23 cellular contexts compared by ENCODE assay signal in the genomic region with DNA sequence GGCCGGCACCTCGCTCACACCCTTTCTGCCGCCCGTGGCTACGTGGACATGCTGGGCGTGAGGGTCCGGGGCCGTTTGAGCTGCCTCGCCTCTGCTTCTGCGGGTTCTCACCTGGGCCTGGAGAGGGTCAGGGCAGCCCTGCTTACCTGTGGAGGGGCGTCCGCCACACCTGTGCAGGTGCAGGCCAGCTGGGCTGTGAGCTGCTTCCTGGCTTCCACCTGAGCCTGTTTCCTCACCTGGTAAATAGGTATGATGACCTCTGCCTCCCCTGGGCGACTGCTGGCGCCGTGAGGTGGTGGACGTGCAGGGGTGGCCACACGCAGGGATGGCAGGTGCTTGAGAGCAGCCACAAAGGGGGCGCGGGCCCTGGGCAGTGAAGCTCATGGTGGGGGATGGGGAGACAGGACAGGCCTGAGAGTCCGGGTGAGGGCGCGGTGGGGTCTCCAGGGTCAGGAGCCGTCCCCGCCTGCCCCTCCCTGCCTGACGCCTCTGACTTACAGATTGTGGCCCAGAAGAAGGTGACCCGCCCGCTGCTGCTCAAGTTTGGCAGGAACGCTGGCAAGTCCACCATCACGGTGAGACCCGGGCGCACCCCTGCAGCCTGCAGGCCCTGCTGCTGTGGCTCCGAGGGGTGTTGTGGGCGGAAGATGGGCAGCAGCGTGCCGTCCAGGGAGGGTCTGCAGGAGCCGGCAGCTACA. TPM values are rescaled to one million over a fixed set of nuclear protein-coding genes. Genes with fewer than 3 reads are reported as not detected.
"Had no signal": no experiment of that assay in that cellular context is flagged by ENCODE, and none has a peak within 500 bp of the region (broad histone marks: within the 10 kb centered on the region; RNA-seq: fewer than 3 reads in every experiment).

No MANE protein-coding gene starts in this region.

- H3K27ac ChIP-seq: neutrophil, psoas muscle, WERI-Rb-1 had no signal

- DNase-seq: activated CD4-positive, alpha-beta T cell treated with anti-CD3 and anti-CD28 coated beads for 1 hour; activated CD4-positive, alpha-beta T cell treated with anti-CD3 and anti-CD28 coated beads, Interleukin-2, amount 50 U/mL, for 1 hour; activated CD8-positive, alpha-beta T cell treated with anti-CD3 and anti-CD28 coated beads, Interleukin-2, amount 10 ng/mL, durations not matched to agents 7 days and 5 days; activated gamma-delta T cell; activated naive CD4-positive, alpha-beta T cell treated with anti-CD3 and anti-CD28 coated beads, Interleukin-2, amount 50 U/mL, for 16 hours; anterior cingulate cortex; effector CD4-positive, alpha-beta T cell; psoas muscle; stimulated activated CD4-positive, alpha-beta T cell treated with anti-CD3 and anti-CD28 coated beads, Interleukin-15, amount 100 ng/mL, for 24 hours; transverse colon; WERI-Rb-1 had no signal

- H3K4me3 Mint-ChIP-seq: activated CD8-positive, alpha-beta T cell treated with anti-CD3 and anti-CD28 coated beads, Interleukin-2, amount 10 ng/mL, durations not matched to agents 7 days and 5 days; activated T-helper 1 cell treated with anti-CD3 and anti-CD28 coated beads, Interleukin-12 subunit alpha, Interleukin-12 subunit beta, Interleukin-2, Interleukin-4 antibody, amounts not matched to agents 30 ng/mL and 10 ng/mL and 1 ng/mL, durations not matched to agents 14 hours and 24 hours and 36 hours; brain; dendritic cell treated with granulocyte-macrophage colony-stimulating factor and Interleukin-4, amounts not matched to agents 40 ng/mL and 50 ng/mL, for 4 days; mesothelial cell of epicardium; natural killer cell treated with Interleukin-12 subunit alpha and Interleukin-12 subunit beta and Interleukin-15 and Interleukin-18, amount 100 ng/mL, for 72 hours; stimulated activated memory B cell treated with anti-CD40 and anti-IgM and Interleukin-4, amounts not matched to agents 10 μg/mL and 1 μg/mL and 100 μg/mL, for 72 hours had no signal

- ATAC-seq: activated CD8-positive, alpha-beta T cell treated with anti-CD3 and anti-CD28 coated beads, Interleukin-2, amount 10 ng/mL, durations not matched to agents 7 days and 5 days had no signal

- H3K27me3 ChIP-seq: pancreas, transverse colon had no signal

- H3K4me1 Mint-ChIP-seq: brain; mesothelial cell of epicardium; stimulated activated memory B cell treated with anti-CD40 and anti-IgM and Interleukin-4, amounts not matched to agents 10 μg/mL and 1 μg/mL and 100 μg/mL, for 72 hours had no signal

- H3K27me3 Mint-ChIP-seq: stimulated activated memory B cell treated with anti-CD40 and anti-IgM and Interleukin-4, amounts not matched to agents 10 μg/mL and 1 μg/mL and 100 μg/mL, for 72 hours had no signal

- H3K27ac Mint-ChIP-seq: activated CD8-positive, alpha-beta T cell treated with anti-CD3 and anti-CD28 coated beads, Interleukin-2, amount 10 ng/mL, durations not matched to agents 7 days and 5 days; activated T-helper 1 cell treated with anti-CD3 and anti-CD28 coated beads, Interleukin-12 subunit alpha, Interleukin-12 subunit beta, Interleukin-2, Interleukin-4 antibody, amounts not matched to agents 30 ng/mL and 10 ng/mL and 1 ng/mL, durations not matched to agents 14 hours and 24 hours and 36 hours; brain; dendritic cell treated with granulocyte-macrophage colony-stimulating factor and Interleukin-4, amounts not matched to agents 40 ng/mL and 50 ng/mL, for 4 days; mesothelial cell of epicardium; natural killer cell treated with Interleukin-12 subunit alpha and Interleukin-12 subunit beta and Interleukin-15 and Interleukin-18, amount 100 ng/mL, for 72 hours; stimulated activated memory B cell treated with anti-CD40 and anti-IgM and Interleukin-4, amounts not matched to agents 10 μg/mL and 1 μg/mL and 100 μg/mL, for 72 hours had no signal

- H3K4me3 ChIP-seq: pancreas, psoas muscle, smooth muscle cell, transverse colon had no signal

- H3K9me3 Mint-ChIP-seq: activated T-helper 1 cell treated with anti-CD3 and anti-CD28 coated beads, Interleukin-12 subunit alpha, Interleukin-12 subunit beta, Interleukin-2, Interleukin-4 antibody, amounts not matched to agents 30 ng/mL and 10 ng/mL and 1 ng/mL, durations not matched to agents 14 hours and 24 hours and 36 hours; dendritic cell treated with granulocyte-macrophage colony-stimulating factor and Interleukin-4, amounts not matched to agents 40 ng/mL and 50 ng/mL, for 4 days; mesothelial cell of epicardium; natural killer cell treated with Interleukin-12 subunit alpha and Interleukin-12 subunit beta and Interleukin-15 and Interleukin-18, amount 100 ng/mL, for 72 hours; stimulated activated memory B cell treated with anti-CD40 and anti-IgM and Interleukin-4, amounts not matched to agents 10 μg/mL and 1 μg/mL and 100 μg/mL, for 72 hours had no signal

- H3K36me3 ChIP-seq: neutrophil, pancreas, transverse colon, WERI-Rb-1 had no signal

- H3K36me3 Mint-ChIP-seq: mesothelial cell of epicardium; natural killer cell treated with Interleukin-12 subunit alpha and Interleukin-12 subunit beta and Interleukin-15 and Interleukin-18, amount 100 ng/mL, for 72 hours; stimulated activated memory B cell treated with anti-CD40 and anti-IgM and Interleukin-4, amounts not matched to agents 10 μg/mL and 1 μg/mL and 100 μg/mL, for 72 hours had no signal

- H3K4me1 ChIP-seq: pancreas, psoas muscle had no signal

RNA-seq across cellular contexts. Expression of gene CPNE7, which starts 7.8 kb away (rescaled TPM):
- total RNA-seq: psoas muscle, sciatic nerve had no signal

RNA-seq across cellular contexts. Expression of gene DPEP1, which starts 30.1 kb away (rescaled TPM):
- total RNA-seq: activated CD8-positive, alpha-beta T cell treated with anti-CD3 and anti-CD28 coated beads, Interleukin-2, amount 10 ng/mL, durations not matched to agents 7 days and 5 days; activated T-helper 1 cell treated with anti-CD3 and anti-CD28 coated beads, Interleukin-12 subunit alpha, Interleukin-12 subunit beta, Interleukin-2, Interleukin-4 antibody, amounts not matched to agents 30 ng/mL and 10 ng/mL and 1 ng/mL, durations not matched to agents 14 hours and 24 hours and 36 hours; fibroblast of villous mesenchyme; natural killer cell treated with Interleukin-12 subunit alpha and Interleukin-12 subunit beta and Interleukin-15 and Interleukin-18, amount 100 ng/mL, for 72 hours; psoas muscle; sciatic nerve; smooth muscle cell; T-helper 2 cell treated with Interferon-gamma antibody and Interleukin-4, amounts not matched to agents 100 ng/mL and 5 ng/mL, for 36 hours had no signal
